21 cellular contexts compared by ENCODE assay signal in the genomic region with DNA sequence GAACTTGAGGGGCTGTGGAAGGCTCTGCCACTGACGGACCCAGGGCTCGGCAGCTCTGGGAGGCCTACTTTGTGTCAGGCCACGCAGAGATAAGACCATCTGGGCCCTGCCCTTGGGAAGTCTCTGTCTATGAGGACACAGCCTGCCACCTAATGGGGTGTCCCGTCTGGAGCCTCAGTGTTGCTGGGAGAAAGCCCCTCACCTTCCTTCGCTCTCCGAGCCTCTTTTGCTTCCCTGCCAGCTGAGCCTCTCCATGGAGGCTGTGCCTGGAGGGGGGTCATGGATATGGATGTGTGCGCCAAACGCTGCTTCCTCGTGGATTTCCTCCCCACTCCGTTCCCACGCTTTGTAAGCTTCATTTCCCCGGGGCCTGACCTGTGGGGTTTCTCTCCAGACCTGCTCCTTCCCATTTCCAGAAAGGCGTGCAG.
DNase-seq lines count a peak whose midpoint lies in the region; ATAC-seq, FAIRE-seq and TF ChIP-seq lines count a peak whose summit lies in the region.
"Had no signal": no experiment of that assay in that cellular context is flagged by ENCODE, and none has a peak within 500 bp of the region (broad histone marks: within the 10 kb centered on the region; RNA-seq: fewer than 3 reads in every experiment).

No MANE protein-coding gene starts in this region.

- no peaks in the 10 kb centered on the region for H3K9me3 ChIP-seq in K562 (replicated peaks; ENCODE audit: control insufficient read depth, insufficient read depth, low read depth, low read length)
- H3K9me3 ChIP-seq in mucosa of descending colon = no peaks in the 10 kb centered on the region
- H3K9me3 ChIP-seq in tibial artery = no peaks in the 10 kb centered on the region
- H3K9me3 ChIP-seq: esophagus squamous epithelium, heart left ventricle, SJCRH30 had no signal

- ATAC-seq in K562 (no peak), mucosa of descending colon (no peak), GM18868 (IDR thresholded peaks at IDR 0.05; ENCODE audit: unreplicated experiment) (no peak)
- ATAC-seq: activated CD8-positive, alpha-beta memory T cell treated with anti-CD3 and anti-CD28 coated beads, Interleukin-2, amount 10 ng/mL, durations not matched to agents 7 days and 5 days; activated naive CD8-positive, alpha-beta T cell treated with anti-CD3 and anti-CD28 coated beads, Interleukin-2, amount 50 U/mL, for 24 hours; heart left ventricle; natural killer cell; stimulated activated effector memory CD8-positive, alpha-beta T cell treated with anti-CD3 and anti-CD28 coated beads, Interleukin-12 subunit alpha, Interleukin-12 subunit beta, amount 100 ng/mL, for 72 hours had no signal

- H3K9me3 Mint-ChIP-seq in HFFc6 = no peaks in the 10 kb centered on the region
- no peaks in the 10 kb centered on the region for H3K9me3 Mint-ChIP-seq in T-helper 2 cell treated with Interferon-gamma antibody and Interleukin-4, amounts not matched to agents 5 μg/mL and 100 μg/mL, for 36 hours
- H3K9me3 Mint-ChIP-seq: activated naive CD8-positive, alpha-beta T cell treated with anti-CD3 and anti-CD28 coated beads, Interleukin-2, amount 50 U/mL, for 24 hours; natural killer cell; stimulated activated effector memory CD8-positive, alpha-beta T cell treated with anti-CD3 and anti-CD28 coated beads, Interleukin-12 subunit alpha, Interleukin-12 subunit beta, amount 100 ng/mL, for 72 hours had no signal

- peak overlapping the region; percentile 56; the same call in 1 of the 2 replicates for H3K4me2 ChIP-seq in K562 (ENCODE audit: insufficient read depth, low read length)

- H3K4me1 Mint-ChIP-seq in HFFc6 (ENCODE audit: low read depth) = peaks cover 80% of the 10 kb centered on the region
- peaks cover 40% of the 10 kb centered on the region for H3K4me1 Mint-ChIP-seq in T-helper 2 cell treated with Interferon-gamma antibody and Interleukin-4, amounts not matched to agents 5 μg/mL and 100 μg/mL, for 36 hours (ENCODE audit: low read depth)

- H3K9ac ChIP-seq in K562 (ENCODE audit: insufficient read depth in 1 of 2, low read depth in 2 of 2, low read length in 2 of 2) = peak overlapping the region in 1 of 2 experiments; percentile 83; a peak in 3 of 4 replicates

- no peaks in the 10 kb centered on the region for H3K9me1 ChIP-seq in K562 (ENCODE audit: control insufficient read depth, insufficient read depth, low read length)

- peaks cover 9% of the 10 kb centered on the region for H3K36me3 Mint-ChIP-seq in HFFc6 (ENCODE audit: low read depth)
- peaks cover 7% of the 10 kb centered on the region for H3K36me3 Mint-ChIP-seq in T-helper 2 cell treated with Interferon-gamma antibody and Interleukin-4, amounts not matched to agents 5 μg/mL and 100 μg/mL, for 36 hours (ENCODE audit: low read depth)
- H3K36me3 Mint-ChIP-seq: natural killer cell had no signal

- no peak for TF ChIP-seq POLR2A in K562 (conservative IDR thresholded peaks at IDR 0.05)

- 55% methylated on average over 10 of the region's 13 CpGs for WGBS in K562 (ENCODE audit: insufficient coverage, low coverage, missing lambda C conversion rate)

- intact Hi-C loops in K562 (cut with micrococcal nuclease) = no loop called here
- intact Hi-C loops in mucosa of descending colon (cut with DNase I, micrococcal nuclease) = no loop called here
- intact Hi-C loops in tibial artery (cut with DNase I; ENCODE audit: low total_unique reads) = loop anchor here (5.0 kb wide), 1 partner anchor 42 kb away; no protein-coding TSS in a partner anchor

- peaks cover 91% of the 10 kb centered on the region for H3K79me2 ChIP-seq in K562 (ENCODE audit: control insufficient read depth, insufficient read depth, low read length)

- FAIRE-seq in K562 (lab: Jason Lieb, UNC) = peak; percentile 65

- H3K4me3 ChIP-seq in K562 (no peak overlapping the region), mucosa of descending colon (no peak overlapping the region), tibial artery (no peak overlapping the region)
- H3K4me3 ChIP-seq: esophagus squamous epithelium, heart left ventricle, SJCRH30 had no signal

- peak overlapping the region; percentile 95; the same call in 1 of the 2 replicates for H3K27ac Mint-ChIP-seq in HFFc6
- H3K27ac Mint-ChIP-seq in T-helper 2 cell treated with Interferon-gamma antibody and Interleukin-4, amounts not matched to agents 5 μg/mL and 100 μg/mL, for 36 hours = no peak overlapping the region
- H3K27ac Mint-ChIP-seq: activated CD8-positive, alpha-beta memory T cell treated with anti-CD3 and anti-CD28 coated beads, Interleukin-2, amount 10 ng/mL, durations not matched to agents 7 days and 5 days; activated naive CD8-positive, alpha-beta T cell treated with anti-CD3 and anti-CD28 coated beads, Interleukin-2, amount 50 U/mL, for 24 hours; natural killer cell; stimulated activated effector memory CD8-positive, alpha-beta T cell treated with anti-CD3 and anti-CD28 coated beads, Interleukin-12 subunit alpha, Interleukin-12 subunit beta, amount 100 ng/mL, for 72 hours had no signal

- CTCF ChIA-PET in K562 (lab: Yijun Ruan, JAX; ENCODE audit: low intra/inter-chr PET ratio) = no interaction called here

- BruUV-seq in K562 (replicated peaks; lab: Mats Ljungman, UMichigan) = no TSS peak

- TF ChIP-seq EP300 in K562 (IDR thresholded peaks at IDR 0.05; ENCODE audit: low read length) = no peak

- TF ChIP-seq CTCF in HFFc6 (IDR thresholded peaks at IDR 0.05) (no peak), K562 (IDR thresholded peaks at IDR 0.05 in 2 of 3, conservative IDR thresholded peaks at IDR 0.05 in 1 of 3; ENCODE audit: insufficient read depth in 2 of 3, low read depth in 1 of 3, low read length in 3 of 3) (peak in 1 of 3 experiments; percentile 28; a peak in 1 of 6 replicates), mucosa of descending colon (IDR thresholded peaks at IDR 0.05) (no peak), tibial artery (IDR thresholded peaks at IDR 0.05) (no peak)

- in situ Hi-C loops in K562 (cut with MboI) = no loop called here

- H3K36me3 ChIP-seq in K562 (ENCODE audit: control insufficient read depth, insufficient read depth, low read length) = no peaks in the 10 kb centered on the region
- H3K36me3 ChIP-seq in mucosa of descending colon (ENCODE audit: low read depth) = no peaks in the 10 kb centered on the region
- H3K36me3 ChIP-seq in tibial artery = no peaks in the 10 kb centered on the region
- H3K36me3 ChIP-seq: esophagus squamous epithelium, heart left ventricle, SJCRH30 had no signal

- H3K4me1 ChIP-seq in K562 (replicated peaks in 1 of 2; ENCODE audit: control insufficient read depth in 2 of 2, insufficient read depth in 2 of 2, low read length in 2 of 2) (peaks cover 57 to 71% of the 10 kb centered on the region in 2 experiments), mucosa of descending colon (ENCODE audit: low read depth) (peaks cover 45% of the 10 kb centered on the region), tibial artery (peaks cover 5 to 61% (median 46%) of the 10 kb centered on the region in 4 donors)

- POLR2A ChIA-PET in K562 (lab: Yijun Ruan, JAX) = interaction anchor here (0.6 kb wide), 1 partner anchor 36 kb away, joined by 3 read pairs; no protein-coding TSS in a partner anchor

- peaks cover 6% of the 10 kb centered on the region for H3K27me3 Mint-ChIP-seq in HFFc6 (ENCODE audit: insufficient read depth)
- peaks cover 8% of the 10 kb centered on the region for H3K27me3 Mint-ChIP-seq in T-helper 2 cell treated with Interferon-gamma antibody and Interleukin-4, amounts not matched to agents 5 μg/mL and 100 μg/mL, for 36 hours (ENCODE audit: low read depth)

- no peak overlapping the region for H3K4me3 Mint-ChIP-seq in HFFc6
- H3K4me3 Mint-ChIP-seq in T-helper 2 cell treated with Interferon-gamma antibody and Interleukin-4, amounts not matched to agents 5 μg/mL and 100 μg/mL, for 36 hours = no peak overlapping the region
- H3K4me3 Mint-ChIP-seq: activated CD8-positive, alpha-beta memory T cell treated with anti-CD3 and anti-CD28 coated beads, Interleukin-2, amount 10 ng/mL, durations not matched to agents 7 days and 5 days; activated naive CD8-positive, alpha-beta T cell treated with anti-CD3 and anti-CD28 coated beads, Interleukin-2, amount 50 U/mL, for 24 hours; stimulated activated effector memory CD8-positive, alpha-beta T cell treated with anti-CD3 and anti-CD28 coated beads, Interleukin-12 subunit alpha, Interleukin-12 subunit beta, amount 100 ng/mL, for 72 hours had no signal

- H3K27me3 ChIP-seq in K562 (ENCODE audit: control insufficient read depth in 2 of 2, insufficient read depth in 2 of 2, low read length in 2 of 2) (no peaks in the 10 kb centered on the region), tibial artery (no peaks in the 10 kb centered on the region)
- H3K27me3 ChIP-seq: esophagus squamous epithelium, heart left ventricle, SJCRH30 had no signal

- DNase-seq in HFFc6 = no peak
- peak in 1 of 4 experiments; percentile 64 for DNase-seq in K562 (ENCODE audit: extremely low read depth in 1 of 4, low spot score in 3 of 4)
- peak in 2 of 3 donors; percentile 21 to 37 for DNase-seq in mucosa of descending colon
- peak in 1 of 2 donors; percentile 54 for DNase-seq in tibial artery
- no peak for DNase-seq in stimulated activated CD8-positive, alpha-beta memory T cell treated with anti-CD3 and anti-CD28 coated beads, Interleukin-4, amount 100 ng/mL, for 48 hours
- DNase-seq in stimulated activated naive CD4-positive, alpha-beta T cell (lab: John Stamatoyannopoulos, UW) = no peak
- no peak for DNase-seq in T-helper 2 cell treated with Interferon-gamma antibody and Interleukin-4, amounts not matched to agents 5 μg/mL and 100 μg/mL, for 36 hours (ENCODE audit: low spot score)
- DNase-seq: activated CD4-positive, alpha-beta T cell treated with anti-CD3 and anti-CD28 coated beads for 1 hour; activated CD8-positive, alpha-beta memory T cell treated with anti-CD3 and anti-CD28 coated beads, Interleukin-2, amount 10 ng/mL, durations not matched to agents 7 days and 5 days; activated naive CD8-positive, alpha-beta T cell treated with anti-CD3 and anti-CD28 coated beads, Interleukin-2, amount 50 U/mL, for 24 hours; Calu3; caudate nucleus; esophagus squamous epithelium; KBM-7; natural killer cell; NCI-H1092; NCI-H69; SJCRH30 had no signal

- H3K27ac ChIP-seq in K562 (ENCODE audit: extremely low read depth, low read depth, low read length) = peak overlapping the region; percentile 50; the same call in 1 of the 3 replicates
- H3K27ac ChIP-seq in tibial artery = peak overlapping the region; percentile 88 to 97
- H3K27ac ChIP-seq: SJCRH30 had no signal

- peak in 1 of 2 experiments; percentile 38; a peak in 2 of 4 replicates for TF ChIP-seq RAD21 in K562 (CRISPR knock-in tag; conservative IDR thresholded peaks at IDR 0.05 in 1 of 2, IDR thresholded peaks at IDR 0.05 in 1 of 2)

- peak overlapping the region; percentile 34; the same call in 1 of the 2 replicates for H2AFZ ChIP-seq in K562 (ENCODE audit: low read depth, low read length)

- peaks cover 66% of the 10 kb centered on the region for H4K20me1 ChIP-seq in K562 (replicated peaks; ENCODE audit: control insufficient read depth, insufficient read depth, low read length)

TF ChIP-seq in K562, 482 proteins besides CTCF, POLR2A, EP300 and RAD21 (continues in another document):
- TF ChIP-seq KLF1 (tag; IDR thresholded peaks at IDR 0.05) = no peak
- TF ChIP-seq ARID1B (IDR thresholded peaks at IDR 0.05) = peak; percentile 51
- peak; percentile 41 for TF ChIP-seq CBFA2T3 (IDR thresholded peaks at IDR 0.05)
- TF ChIP-seq PYGO2 (tag; IDR thresholded peaks at IDR 0.05) = no peak

Comparison
In these comparisons a context has a peak if more than half of its experiments do, and no peak if none do; other contexts are left out.
1. DNase-seq: peak in mucosa of descending colon (2 of 3); none in HFFc6 (single experiment), stimulated activated CD8-positive, alpha-beta memory T cell treated with anti-CD3 and anti-CD28 coated beads, Interleukin-4, amount 100 ng/mL, for 48 hours (single experiment), stimulated activated naive CD4-positive, alpha-beta T cell (0 of 6) and T-helper 2 cell treated with Interferon-gamma antibody and Interleukin-4, amounts not matched to agents 5 μg/mL and 100 μg/mL, for 36 hours (single experiment).